Comparison of ENCODE assay signal across 10 cellular contexts in genomic region chr4:46389301-46389761, GRCh38. TPM values are rescaled to one million over a fixed set of nuclear protein-coding genes. Genes with fewer than 3 reads are reported as not detected.
DNase-seq lines count a peak whose midpoint lies in the region; ATAC-seq and TF ChIP-seq lines count a peak whose summit lies in the region.
"Had no signal": no experiment of that assay in that cellular context is flagged by ENCODE, and none has a peak within 500 bp of the region (broad histone marks: within the 10 kb centered on the region; RNA-seq: fewer than 3 reads in every experiment).

No MANE protein-coding gene starts in this region.

- H3K4me2 ChIP-seq in SK-N-SH (peak overlapping the region; percentile 41; the same call in 1 of the 2 replicates), parathyroid adenoma (ENCODE audit: low read length) (peak overlapping the region; percentile 70)

- H3K9me3 ChIP-seq in ES-I3 (ENCODE audit: control insufficient read depth, insufficient read depth, low read length) = no peaks in the 10 kb centered on the region
- no peaks in the 10 kb centered on the region for H3K9me3 ChIP-seq in SK-N-SH
- no peaks in the 10 kb centered on the region for H3K9me3 ChIP-seq in left ventricle myocardium inferior (replicated peaks)
- no peaks in the 10 kb centered on the region for H3K9me3 ChIP-seq in parathyroid adenoma (ENCODE audit: control insufficient read depth, low read length)

- no peaks in the 10 kb centered on the region for H4K20me1 ChIP-seq in SK-N-SH (ENCODE audit: insufficient read depth)

- POLR2A ChIA-PET in SK-N-SH (lab: Yijun Ruan, JAX) = no interaction called here

- H3K9ac ChIP-seq in ES-I3 (ENCODE audit: low read depth, low read length) = peak overlapping the region; percentile 51
- H3K9ac ChIP-seq in SK-N-SH = no peak overlapping the region
- no peak overlapping the region for H3K9ac ChIP-seq in parathyroid adenoma

- H3K9me2 ChIP-seq in SK-N-SH = 0 out of 2 replicates have a peak, but pooled peaks cover 4% of the 10 kb centered on the region

- H3K4me1 ChIP-seq in ES-I3 (ENCODE audit: insufficient read depth, low read length) (peaks cover 8% of the 10 kb centered on the region; the same call in 1 of the 2 replicates), SK-N-SH (ENCODE audit: control insufficient read depth in 1 of 2, insufficient read depth in 2 of 2, low read depth in 1 of 2, low read length in 1 of 2) (0 out of 4 replicates have a peak, but pooled peaks cover 0 to 4% of the 10 kb centered on the region in 2 experiments), left ventricle myocardium inferior (peaks cover 16% of the 10 kb centered on the region), parathyroid adenoma (no peaks in the 10 kb centered on the region)

- H3K36me3 ChIP-seq in ES-I3 (ENCODE audit: insufficient read depth, low read length) = no peaks in the 10 kb centered on the region
- no peaks in the 10 kb centered on the region for H3K36me3 ChIP-seq in SK-N-SH (replicated peaks in 1 of 2; ENCODE audit: control insufficient read depth in 1 of 2, insufficient read depth in 2 of 2, low read length in 1 of 2)
- H3K36me3 ChIP-seq in left ventricle myocardium inferior = no peaks in the 10 kb centered on the region
- no peaks in the 10 kb centered on the region for H3K36me3 ChIP-seq in parathyroid adenoma (ENCODE audit: control insufficient read depth, insufficient read depth, low read length)

- TF ChIP-seq CTCF in SK-N-SH (IDR thresholded peaks at IDR 0.05) = no peak
- TF ChIP-seq CTCF in left ventricle myocardium inferior (IDR thresholded peaks at IDR 0.05; ENCODE audit: borderline replicate concordance) = no peak
- TF ChIP-seq CTCF in parathyroid adenoma (IDR thresholded peaks at IDR 0.05) = no peak

- no peak for TF ChIP-seq RAD21 in SK-N-SH (IDR thresholded peaks at IDR 0.05; ENCODE audit: low read length)

- H3F3A ChIP-seq in SK-N-SH (replicated peaks; ENCODE audit: insufficient read depth) = no peaks in the 10 kb centered on the region

- CTCF ChIA-PET in SK-N-SH (lab: Yijun Ruan, JAX) = no interaction called here

- intact Hi-C loops in left ventricle myocardium inferior (cut with micrococcal nuclease) = no loop called here

- H2AFZ ChIP-seq in SK-N-SH (ENCODE audit: low read depth) (no peak overlapping the region), parathyroid adenoma (no peak overlapping the region)

- H3K79me2 ChIP-seq in SK-N-SH (ENCODE audit: insufficient read depth) (no peaks in the 10 kb centered on the region), parathyroid adenoma (no peaks in the 10 kb centered on the region)

- H3K27ac ChIP-seq in SK-N-SH (ENCODE audit: low read depth in 2 of 2, low read length in 1 of 2) = no peak overlapping the region
- no peak overlapping the region for H3K27ac ChIP-seq in left ventricle myocardium inferior (replicated peaks)
- H3K27ac ChIP-seq in parathyroid adenoma = no peak overlapping the region

- ATAC-seq in HG03108 (IDR thresholded peaks at IDR 0.05; ENCODE audit: unreplicated experiment) = no peak
- no peak for ATAC-seq in GM21526 (IDR thresholded peaks at IDR 0.05; ENCODE audit: low FRiP score, unreplicated experiment)

- H3K4me3 ChIP-seq in SK-N-SH (ENCODE audit: low read depth in 2 of 2, low read length in 1 of 2) (no peak overlapping the region; a peak in 1 of 4 replicates), left ventricle myocardium inferior (peak overlapping the region; percentile 57), parathyroid adenoma (ENCODE audit: low read depth, low read length) (peak overlapping the region; percentile 27)

- peaks cover 24% of the 10 kb centered on the region for H3K27me3 ChIP-seq in SK-N-SH (ENCODE audit: insufficient read depth)
- peaks cover 88% of the 10 kb centered on the region for H3K27me3 ChIP-seq in left ventricle myocardium inferior (ENCODE audit: low read depth)
- H3K27me3 ChIP-seq in parathyroid adenoma (ENCODE audit: control insufficient read depth, insufficient read depth, low read length) = no peaks in the 10 kb centered on the region

- WGBS in SK-N-SH (ENCODE audit: low lambda C conversion rate) = 6% methylated on average over 25 of the region's 25 CpGs

- DNase-seq in SK-N-SH = peak; percentile 15
- no peak for DNase-seq in left ventricle myocardium inferior
- DNase-seq in NCI-H1436 (lab: John Stamatoyannopoulos, UW) = no peak
- DNase-seq in NCI-H345 treated with DMSO at 0.1 percent for 48 hours (lab: John Stamatoyannopoulos, UW; ENCODE audit: unreplicated experiment) = no peak
- DNase-seq: amniotic stem cell had no signal

- TF ChIP-seq EP300 in SK-N-SH (IDR thresholded peaks at IDR 0.05; ENCODE audit: borderline replicate concordance in 1 of 2, low read depth in 1 of 2, low read length in 1 of 2) = no peak

TF ChIP-seq in SK-N-SH, 30 proteins besides CTCF, POLR2A, EP300 and RAD21:
- TF ChIP-seq REST (IDR thresholded peaks at IDR 0.05; ENCODE audit: low read depth, low read length) (no peak), RFX5 (IDR thresholded peaks at IDR 0.05; ENCODE audit: low read length) (no peak), NRF1 (IDR thresholded peaks at IDR 0.05; ENCODE audit: low read depth, low read length) (no peak), YY1 (IDR thresholded peaks at IDR 0.05; ENCODE audit: low read depth) (no peak), EZH2phosphoT487 (IDR thresholded peaks at IDR 0.05; ENCODE audit: borderline replicate concordance, low read depth) (no peak), NFIC (IDR thresholded peaks at IDR 0.05; ENCODE audit: borderline replicate concordance) (no peak), IRF3 (IDR thresholded peaks at IDR 0.05; ENCODE audit: low read depth, low read length) (no peak), MAX (IDR thresholded peaks at IDR 0.05; ENCODE audit: low read depth) (no peak), GATA2 (CRISPR knock-in tag; IDR thresholded peaks at IDR 0.05) (no peak), JUND (IDR thresholded peaks at IDR 0.05) (no peak), PBX3 (IDR thresholded peaks at IDR 0.05) (no peak), RCOR1 (IDR thresholded peaks at IDR 0.05; ENCODE audit: low read length) (no peak), MEF2A (IDR thresholded peaks at IDR 0.05; ENCODE audit: borderline replicate concordance, low read depth) (no peak), FOXM1 (IDR thresholded peaks at IDR 0.05; ENCODE audit: low read depth) (no peak), TCF12 (IDR thresholded peaks at IDR 0.05) (no peak), CHD2 (IDR thresholded peaks at IDR 0.05; ENCODE audit: low read length, partially characterized antibody) (no peak), MXI1 (IDR thresholded peaks at IDR 0.05; ENCODE audit: low read depth, low read length) (no peak), TEAD4 (IDR thresholded peaks at IDR 0.05; ENCODE audit: borderline replicate concordance, insufficient read depth) (no peak), FOSL2 (IDR thresholded peaks at IDR 0.05; ENCODE audit: borderline replicate concordance, low read depth) (no peak)

RNA-seq across cellular contexts. Expression of gene GABRA2, which starts 0.6 kb away (rescaled TPM):
- not detected in 2 replicates for polyA plus RNA-seq in SK-N-SH (2012; rRNA removed)
- polyA plus RNA-seq in SK-N-SH (2012; cell fraction: cytosol; rRNA removed) = not detected in 2 replicates
- polyA plus RNA-seq in SK-N-SH (2012; cell fraction: nucleus; rRNA removed) = not detected in 2 replicates
- 0.27 TPM for total RNA-seq in left ventricle myocardium inferior
- total RNA-seq: LHCN-M2 had no signal

Comparison
In these comparisons a context has a peak if more than half of its experiments do, and no peak if none do; other contexts are left out.
1. H3K4me3 ChIP-seq: peak in left ventricle myocardium inferior (single experiment) and parathyroid adenoma (single experiment); none in SK-N-SH (0 of 2).